In the genomic region with DNA sequence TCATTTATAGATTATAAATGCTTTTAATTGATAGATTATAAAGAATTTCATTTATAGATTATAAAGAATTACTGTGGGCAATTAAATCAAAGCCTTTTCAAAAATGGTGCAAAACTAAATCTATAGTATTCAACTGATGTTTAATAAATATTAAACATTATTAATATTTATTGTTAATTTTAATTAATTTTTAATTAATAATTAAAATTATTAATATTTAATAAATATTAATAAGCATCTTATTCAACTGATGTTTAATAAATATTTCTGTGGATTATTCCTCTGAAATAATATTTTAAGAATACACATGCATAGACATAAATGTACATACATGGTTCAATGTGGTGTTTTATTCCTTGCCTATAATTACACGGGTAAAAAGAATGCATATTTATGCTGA, we compare ENCODE assay signal across 21 cellular contexts.
"Had no signal": no experiment of that assay in that cellular context is flagged by ENCODE, and none has a peak within 500 bp of the region (broad histone marks: within the 10 kb centered on the region; RNA-seq: fewer than 3 reads in every experiment).

No MANE protein-coding gene starts in this region.

- DNase-seq: dermis blood vessel endothelial cell; dorsolateral prefrontal cortex; effector CD4-positive, alpha-beta T cell; effector memory CD4-positive, alpha-beta T cell; foreskin keratinocyte; heart left ventricle; hypothalamus; immature natural killer cell; left cardiac atrium; left lung; left ventricle myocardium superior; lower lobe of right lung; mesenchymal stem cell; mucosa of descending colon; naive B cell had no signal

- H3K27ac ChIP-seq: coronary artery, dorsolateral prefrontal cortex, esophagus muscularis mucosa, foreskin keratinocyte, gastroesophageal sphincter, heart left ventricle, hepatocyte, left lung, lower lobe of right lung had no signal

- H3K4me1 ChIP-seq: esophagus muscularis mucosa, foreskin keratinocyte, gastroesophageal sphincter, heart left ventricle, left lung, lower lobe of right lung had no signal

- FAIRE-seq: keratinocyte had no signal

- H3K27ac Mint-ChIP-seq: immature natural killer cell, mesothelial cell of epicardium, naive B cell had no signal

- H3K36me3 ChIP-seq: esophagus muscularis mucosa, gastroesophageal sphincter, heart left ventricle, left lung, lower lobe of right lung had no signal

- H3K4me3 ChIP-seq: coronary artery, dorsolateral prefrontal cortex, esophagus muscularis mucosa, gastroesophageal sphincter, heart left ventricle, hepatocyte, left lung, lower lobe of right lung, mucosa of descending colon had no signal

- H3K4me3 Mint-ChIP-seq: immature natural killer cell, mesothelial cell of epicardium, naive B cell had no signal

- H3K36me3 Mint-ChIP-seq: immature natural killer cell, naive B cell had no signal

- H3K27me3 ChIP-seq: dorsolateral prefrontal cortex, esophagus muscularis mucosa, foreskin keratinocyte, gastroesophageal sphincter, heart left ventricle, hepatocyte, left lung had no signal

- H3K9me3 ChIP-seq: esophagus muscularis mucosa, gastroesophageal sphincter, lower lobe of right lung, mucosa of descending colon had no signal

- H3K27me3 Mint-ChIP-seq: naive B cell had no signal

- H3K4me1 Mint-ChIP-seq: immature natural killer cell, naive B cell had no signal

- ATAC-seq: foreskin keratinocyte, gastroesophageal sphincter, heart left ventricle, left cardiac atrium, left lung, left ventricle myocardium superior, lower lobe of right lung, mucosa of descending colon had no signal
